ENCODE assay signal across 7 cellular contexts in the genomic region with DNA sequence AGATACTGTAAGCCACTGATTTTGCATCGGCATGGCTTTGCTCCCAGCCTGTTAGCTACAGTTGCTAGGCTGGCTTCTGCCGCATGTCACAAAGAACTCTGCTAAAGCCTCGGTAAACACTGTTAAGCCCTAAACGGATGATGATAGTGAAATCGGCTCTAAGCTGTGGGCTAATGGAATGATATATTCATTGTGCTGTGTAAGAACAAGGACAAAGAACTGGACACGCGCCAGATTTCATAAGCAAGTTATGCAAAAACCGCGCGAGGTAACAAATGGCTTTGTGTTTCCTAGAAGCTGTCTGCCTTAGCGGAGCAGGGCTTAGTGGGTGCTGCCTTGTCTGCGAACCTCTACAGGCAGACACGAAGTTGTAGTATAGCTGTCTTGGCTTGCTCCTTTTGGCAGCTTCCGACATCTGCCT.
DNase-seq lines count a peak whose midpoint lies in the region; ATAC-seq and TF ChIP-seq lines count a peak whose summit lies in the region.

No MANE protein-coding gene starts in this region.

- no peak for TF ChIP-seq CTCF in WERI-Rb-1 (IDR thresholded peaks at IDR 0.05; ENCODE audit: low read depth, low read length)

- H3K27me3 ChIP-seq in WERI-Rb-1 (ENCODE audit: insufficient read depth, low read depth, severe bottlenecking), result no peaks in the 10 kb centered on the region

- H3K27ac ChIP-seq in WERI-Rb-1 (peak overlapping the region; percentile 75), substantia nigra (ENCODE audit: low read depth, low read length, poor library complexity, severe bottlenecking) (peak overlapping the region; percentile 16)

- peak; percentile 35 for DNase-seq in NCI-H128 (lab: John Stamatoyannopoulos, UW; ENCODE audit: unreplicated experiment)
- DNase-seq in WERI-Rb-1, result peak; percentile 80
- DNase-seq in hippocampal formation (lab: John Stamatoyannopoulos, UW), result peak; percentile 39 to 68
- peak in 27 of 49 donors; percentile 4 to 69 (median 19) for DNase-seq in substantia nigra (lab: John Stamatoyannopoulos, UW)
- no peak for DNase-seq in OCI-M2 (lab: John Stamatoyannopoulos, UW; ENCODE audit: unreplicated experiment)
- DNase-seq in activated gamma-delta T cell (lab: John Stamatoyannopoulos, UW), result no peak

- peak overlapping the region; percentile 38 for H3K4me3 ChIP-seq in WERI-Rb-1 (ENCODE audit: low read depth, low read length)

- H3K9me3 ChIP-seq in WERI-Rb-1 (ENCODE audit: severe bottlenecking), result no peaks in the 10 kb centered on the region

- H3K36me3 ChIP-seq in WERI-Rb-1, result no peaks in the 10 kb centered on the region

- no peak for ATAC-seq in GM18511 (IDR thresholded peaks at IDR 0.05; ENCODE audit: unreplicated experiment)

Comparison
In these comparisons a context has a peak if more than half of its experiments do, and no peak if none do; other contexts are left out.
1. DNase-seq: peak in NCI-H128 (single experiment), WERI-Rb-1 (single experiment), hippocampal formation (2 of 2) and substantia nigra (27 of 49); none in OCI-M2 (single experiment) and activated gamma-delta T cell (single experiment).